21 cellular contexts compared by ENCODE assay signal in genomic region chr17:63976702-63977101, GRCh38. TPM values are rescaled to one million over a fixed set of nuclear protein-coding genes. Genes with fewer than 3 reads are reported as not detected.
DNase-seq lines count a peak whose midpoint lies in the region; ATAC-seq, FAIRE-seq and TF ChIP-seq lines count a peak whose summit lies in the region.
"Had no signal": no experiment of that assay in that cellular context is flagged by ENCODE, and none has a peak within 500 bp of the region (broad histone marks: within the 10 kb centered on the region; RNA-seq: fewer than 3 reads in every experiment).

No MANE protein-coding gene starts in this region.

- TF ChIP-seq CTCF in left ventricle myocardium inferior (IDR thresholded peaks at IDR 0.05; ENCODE audit: borderline replicate concordance): no peak
- no peak for TF ChIP-seq CTCF in K562 (IDR thresholded peaks at IDR 0.05 in 2 of 3, conservative IDR thresholded peaks at IDR 0.05 in 1 of 3; ENCODE audit: insufficient read depth in 2 of 3, low read depth in 1 of 3, low read length in 3 of 3)

- peak overlapping the region; percentile 14; the same call in 1 of the 2 replicates for H3K4me2 ChIP-seq in K562 (ENCODE audit: insufficient read depth, low read length)

- H3K27ac ChIP-seq in right cardiac atrium (ENCODE audit: low read length) (no peak overlapping the region), left ventricle myocardium inferior (replicated peaks) (no peak overlapping the region), K562 (ENCODE audit: extremely low read depth, low read depth, low read length) (peak overlapping the region; percentile 31; the same call in 1 of the 3 replicates), skeletal muscle tissue (ENCODE audit: low read depth, low read length) (peak overlapping the region; percentile 90)

- no peak for ATAC-seq in right cardiac atrium
- ATAC-seq in K562: peak; percentile 75
- ATAC-seq in GM21423 (IDR thresholded peaks at IDR 0.05; ENCODE audit: unreplicated experiment): no peak
- ATAC-seq in GM21723 (IDR thresholded peaks at IDR 0.05; ENCODE audit: unreplicated experiment): no peak

- peak overlapping the region; percentile 78; the same call in 1 of the 2 replicates for H2AFZ ChIP-seq in K562 (ENCODE audit: low read depth, low read length)

- no peak for TF ChIP-seq EP300 in K562 (IDR thresholded peaks at IDR 0.05; ENCODE audit: low read length)

- TF ChIP-seq RAD21 in K562 (CRISPR knock-in tag; conservative IDR thresholded peaks at IDR 0.05 in 1 of 2, IDR thresholded peaks at IDR 0.05 in 1 of 2): no peak

- TF ChIP-seq POLR2A in K562 (conservative IDR thresholded peaks at IDR 0.05): no peak

- no peaks in the 10 kb centered on the region for H3K9me3 ChIP-seq in right cardiac atrium (ENCODE audit: control insufficient read depth, low read length)
- H3K9me3 ChIP-seq in left ventricle myocardium inferior (replicated peaks): peaks cover 2% of the 10 kb centered on the region
- no peaks in the 10 kb centered on the region for H3K9me3 ChIP-seq in K562 (replicated peaks; ENCODE audit: control insufficient read depth, insufficient read depth, low read depth, low read length)
- H3K9me3 ChIP-seq in skeletal muscle tissue (ENCODE audit: control insufficient read depth in 3 of 3, low read length in 3 of 3): no peaks in the 10 kb centered on the region
- H3K9me3 ChIP-seq: BE2C had no signal

- no peaks in the 10 kb centered on the region for H3K79me2 ChIP-seq in K562 (ENCODE audit: control insufficient read depth, insufficient read depth, low read length)

- peaks cover 14% of the 10 kb centered on the region for H3K4me1 ChIP-seq in right cardiac atrium (ENCODE audit: control insufficient read depth, insufficient read depth, low read length)
- H3K4me1 ChIP-seq in left ventricle myocardium inferior: peaks cover 66% of the 10 kb centered on the region
- H3K4me1 ChIP-seq in K562 (replicated peaks in 1 of 2; ENCODE audit: control insufficient read depth in 2 of 2, insufficient read depth in 2 of 2, low read length in 2 of 2): peaks cover 4 to 22% of the 10 kb centered on the region in 2 experiments; a peak in 4 of 5 replicates
- peaks cover 77 to 95% (median 87%) of the 10 kb centered on the region in 3 donors for H3K4me1 ChIP-seq in skeletal muscle tissue (ENCODE audit: control insufficient read depth in 3 of 3, insufficient read depth in 3 of 3, low read length in 3 of 3)

- BruUV-seq in K562 (replicated peaks; lab: Mats Ljungman, UMichigan): no TSS peak

- no peaks in the 10 kb centered on the region for H4K20me1 ChIP-seq in K562 (replicated peaks; ENCODE audit: control insufficient read depth, insufficient read depth, low read length)

- H3K4me3 ChIP-seq in right cardiac atrium (ENCODE audit: low read length): no peak overlapping the region
- H3K4me3 ChIP-seq in left ventricle myocardium inferior: no peak overlapping the region
- no peak overlapping the region for H3K4me3 ChIP-seq in K562
- peak overlapping the region in 1 of 3 donors; percentile 18 for H3K4me3 ChIP-seq in skeletal muscle tissue (ENCODE audit: low read length in 3 of 3)

- peak in 2 of 3 donors; percentile 27 to 44 for DNase-seq in right cardiac atrium
- no peak for DNase-seq in left ventricle myocardium inferior
- peak; percentile 31 for DNase-seq in RPMI8226
- DNase-seq in K562 (ENCODE audit: extremely low read depth in 1 of 4, low spot score in 3 of 4): peak in 1 of 4 experiments; percentile 31
- no peak for DNase-seq in putamen (ENCODE audit: low spot score)
- DNase-seq: BE2C; CD4-positive, alpha-beta memory T cell; DMS153; DMS79; GDM1; H9 had no signal

- 45% methylated on average over 3 of the region's 3 CpGs for WGBS in right cardiac atrium
- WGBS in K562 (ENCODE audit: insufficient coverage, low coverage, missing lambda C conversion rate): 10% methylated on average over 3 of the region's 3 CpGs

- H3K9ac ChIP-seq in K562 (ENCODE audit: insufficient read depth in 1 of 2, low read depth in 2 of 2, low read length in 2 of 2): peak overlapping the region in 1 of 2 experiments; percentile 78; a peak in 1 of 4 replicates
- H3K9ac ChIP-seq in skeletal muscle tissue (ENCODE audit: low read depth in 1 of 3, low read length in 3 of 3): peak overlapping the region; percentile 28 to 54 (median 51)

- CTCF ChIA-PET in K562 (lab: Yijun Ruan, JAX; ENCODE audit: low intra/inter-chr PET ratio): no interaction called here

- H3K9me1 ChIP-seq in K562 (ENCODE audit: control insufficient read depth, insufficient read depth, low read length): no peaks in the 10 kb centered on the region

- H3K36me3 ChIP-seq in left ventricle myocardium inferior (no peaks in the 10 kb centered on the region), K562 (ENCODE audit: control insufficient read depth, insufficient read depth, low read length) (no peaks in the 10 kb centered on the region), skeletal muscle tissue (ENCODE audit: control insufficient read depth in 3 of 3, insufficient read depth in 3 of 3, low read length in 3 of 3) (peaks cover 6 to 12% (median 7%) of the 10 kb centered on the region in 3 donors)
- H3K36me3 ChIP-seq: BE2C had no signal

- in situ Hi-C loops in K562 (cut with MboI): no loop called here

- intact Hi-C loops in right cardiac atrium (cut with DNase I): no loop called here
- intact Hi-C loops in left ventricle myocardium inferior (cut with micrococcal nuclease): no loop called here
- intact Hi-C loops in K562 (cut with micrococcal nuclease): no loop called here

- FAIRE-seq in K562 (lab: Jason Lieb, UNC): peak; percentile 64
- FAIRE-seq: GM12892, GM18507, H1 had no signal

- POLR2A ChIA-PET in K562 (lab: Yijun Ruan, JAX): interaction anchor here (0.6 to 1.6 kb wide), 5 partner anchors 8 to 26 kb away, joined by 3 to 7 read pairs (median 4); no protein-coding TSS in a partner anchor

- H3K27me3 ChIP-seq in right cardiac atrium (ENCODE audit: control insufficient read depth, insufficient read depth) (no peaks in the 10 kb centered on the region), left ventricle myocardium inferior (ENCODE audit: low read depth) (no peaks in the 10 kb centered on the region), K562 (ENCODE audit: control insufficient read depth in 2 of 2, insufficient read depth in 2 of 2, low read length in 2 of 2) (peaks cover 0 to 28% of the 10 kb centered on the region in 2 experiments; a peak in 3 of 5 replicates), skeletal muscle tissue (ENCODE audit: control insufficient read depth in 3 of 3, insufficient read depth in 3 of 3, low read length in 3 of 3) (no peaks in the 10 kb centered on the region)
- H3K27me3 ChIP-seq: BE2C had no signal

RNA-seq across cellular contexts. Expression of gene SCN4A, which starts 4.0 kb away (rescaled TPM):
- 1 to 10 TPM; 1.7 to 5.8 (median 3.0) TPM for total RNA-seq in right cardiac atrium
- 1.6 TPM for polyA plus RNA-seq in right cardiac atrium
- total RNA-seq in left ventricle myocardium inferior: 1.2 TPM
- 2.2 and 9.7 TPM in 2 replicates for total RNA-seq in K562 (2011; cell fraction: chromatin; rRNA removed; ENCODE audit: low replicate concordance)
- total RNA-seq in K562 (2011; cell fraction: nucleolus; rRNA removed): 4.7 and 5.7 TPM in 2 replicates
- 2.8 and 3.1 TPM in 2 replicates for total RNA-seq in K562 (2011; cell fraction: nucleoplasm; rRNA removed)
- 1.6 and 1.8 TPM in 2 replicates for total RNA-seq in K562 (2014; rRNA removed)
- 0.73 and 1.4 TPM in 2 replicates for total RNA-seq in K562 (2014; rRNA removed; fragmentation: Illumina TruSeq; extraction: Trizol)
- total RNA-seq in K562 (2015; rRNA removed; fragmentation: Illumina TruSeq; extraction: Trizol): 0.08 and 0.29 TPM in 2 replicates
- 1.1 and 1.4 TPM in 2 replicates for total RNA-seq in K562 (2021)
- polyA plus RNA-seq in K562 (2011; rRNA removed): 0.50 and 0.60 TPM in 2 replicates
- 0.21 and 0.37 TPM in 2 replicates for polyA plus RNA-seq in K562 (2011; cell fraction: cytosol; rRNA removed)
- 0.91 and 1.9 TPM in 2 replicates for polyA plus RNA-seq in K562 (2011; cell fraction: nucleus; rRNA removed)
- polyA plus RNA-seq in K562 (2012): 0.78 and 3.2 TPM in 2 replicates
- polyA plus RNA-seq in K562 (2014; fragmentation: Illumina TruSeq; extraction: Trizol): 1.9 and 4.6 TPM in 2 replicates
- 1 to 10 TPM; 1.7 to 2.6 TPM for polyA plus RNA-seq in K562 (2014; fragmentation: Nextera tagmentation; extraction: Ambion mirVana)
- polyA plus RNA-seq in K562 (2014; rRNA removed): 0.54 and 2.1 TPM in 2 replicates
- polyA minus RNA-seq in K562 (2011; rRNA and poly(A)+ RNA removed): 1.5 and 2.6 TPM in 2 replicates
- polyA minus RNA-seq in K562 (2011; cell fraction: cytosol; rRNA and poly(A)+ RNA removed): not detected in 2 replicates
- 3.4 and 4.6 TPM in 2 replicates for polyA minus RNA-seq in K562 (2011; cell fraction: nucleus; rRNA and poly(A)+ RNA removed)
- 32.9 TPM for total RNA-seq in skeletal muscle tissue
- total RNA-seq: A172, HT-29 had no signal
- polyA plus RNA-seq: CD14-positive monocyte; CD4-positive, alpha-beta memory T cell had no signal

RNA-seq across cellular contexts. Expression of gene PRR29, which starts 21.4 kb away (rescaled TPM):
- total RNA-seq in right cardiac atrium (under 1 TPM in 3 of 4 donors, not detected in 1; 0.11 to 0.25 (median 0.15) TPM), left ventricle myocardium inferior (not detected), K562 (2014; rRNA removed) (not detected in 2 replicates), K562 (2014; rRNA removed; fragmentation: Illumina TruSeq; extraction: Trizol) (not detected in 2 replicates), K562 (2015; rRNA removed; fragmentation: Illumina TruSeq; extraction: Trizol) (not detected in 2 replicates), K562 (2021) (0.04 TPM in 1 of 2 replicates, not detected in the other), skeletal muscle tissue (not detected)
- polyA plus RNA-seq in right cardiac atrium (0.45 TPM), K562 (2011; rRNA removed) (not detected in 2 replicates), K562 (2014; fragmentation: Illumina TruSeq; extraction: Trizol) (0.10 and 0.18 TPM in 2 replicates), K562 (2014; fragmentation: Nextera tagmentation; extraction: Ambion mirVana) (under 1 TPM; 0.08 to 0.20 TPM), K562 (2014; rRNA removed) (0.11 and 0.58 TPM in 2 replicates)
- 0.42 and 1.0 TPM in 2 replicates for total RNA-seq in K562 (2011; cell fraction: chromatin; rRNA removed; ENCODE audit: low replicate concordance)
- 0.26 and 0.67 TPM in 2 replicates for total RNA-seq in K562 (2011; cell fraction: nucleolus; rRNA removed)
- total RNA-seq in K562 (2011; cell fraction: nucleoplasm; rRNA removed): 0.22 TPM in 1 of 2 replicates, not detected in the other
- 0.12 TPM in 1 of 2 replicates, not detected in the other for polyA plus RNA-seq in K562 (2011; cell fraction: cytosol; rRNA removed)
- polyA plus RNA-seq in K562 (2011; cell fraction: nucleus; rRNA removed): 0.18 and 0.55 TPM in 2 replicates
- polyA plus RNA-seq in K562 (2012): 2.3 and 2.6 TPM in 2 replicates
- polyA minus RNA-seq in K562 (2011; rRNA and poly(A)+ RNA removed): not detected in 2 replicates
- polyA minus RNA-seq in K562 (2011; cell fraction: cytosol; rRNA and poly(A)+ RNA removed): not detected in 2 replicates
- polyA minus RNA-seq in K562 (2011; cell fraction: nucleus; rRNA and poly(A)+ RNA removed): 0.27 and 0.44 TPM in 2 replicates

RNA-seq across cellular contexts. Expression of gene ICAM2, which starts 43.7 kb away (rescaled TPM):
- total RNA-seq in right cardiac atrium: 10 to 100 TPM; 17.6 to 31.7 (median 26.3) TPM
- polyA plus RNA-seq in right cardiac atrium: 50.3 TPM
- 28.2 TPM for total RNA-seq in left ventricle myocardium inferior
- 34.7 and 120 TPM in 2 replicates for total RNA-seq in K562 (2011; cell fraction: chromatin; rRNA removed; ENCODE audit: low replicate concordance)
- total RNA-seq in K562 (2011; cell fraction: nucleolus; rRNA removed): 149 and 167 TPM in 2 replicates
- 100 and 105 TPM in 2 replicates for total RNA-seq in K562 (2011; cell fraction: nucleoplasm; rRNA removed)
- total RNA-seq in K562 (2014; rRNA removed): 56.9 and 85.3 TPM in 2 replicates
- 28.3 and 42.2 TPM in 2 replicates for total RNA-seq in K562 (2014; rRNA removed; fragmentation: Illumina TruSeq; extraction: Trizol)
- 59.0 and 60.6 TPM in 2 replicates for total RNA-seq in K562 (2015; rRNA removed; fragmentation: Illumina TruSeq; extraction: Trizol)
- 60.6 and 65.4 TPM in 2 replicates for total RNA-seq in K562 (2021)
- polyA plus RNA-seq in K562 (2011; rRNA removed): 51.0 and 64.1 TPM in 2 replicates
- polyA plus RNA-seq in K562 (2011; cell fraction: cytosol; rRNA removed): 80.3 and 166 TPM in 2 replicates
- 42.4 and 69.3 TPM in 2 replicates for polyA plus RNA-seq in K562 (2011; cell fraction: nucleus; rRNA removed)
- 53.4 and 87.2 TPM in 2 replicates for polyA plus RNA-seq in K562 (2012)
- polyA plus RNA-seq in K562 (2014; fragmentation: Illumina TruSeq; extraction: Trizol): 89.4 and 91.6 TPM in 2 replicates
- polyA plus RNA-seq in K562 (2014; fragmentation: Nextera tagmentation; extraction: Ambion mirVana): 10 to 100 TPM; 37.9 to 68.1 TPM
- polyA plus RNA-seq in K562 (2014; rRNA removed): 70.5 and 78.0 TPM in 2 replicates
- 33.3 and 54.4 TPM in 2 replicates for polyA minus RNA-seq in K562 (2011; rRNA and poly(A)+ RNA removed)
- polyA minus RNA-seq in K562 (2011; cell fraction: cytosol; rRNA and poly(A)+ RNA removed): 23.3 and 26.8 TPM in 2 replicates
- polyA minus RNA-seq in K562 (2011; cell fraction: nucleus; rRNA and poly(A)+ RNA removed): 50.1 and 59.2 TPM in 2 replicates
- 43.3 TPM for total RNA-seq in skeletal muscle tissue

RNA-seq across cellular contexts. Expression of gene CD79B, which starts 44.6 kb away (rescaled TPM):
- total RNA-seq in right cardiac atrium: 1 to 10 TPM; 1.1 to 2.5 (median 2.1) TPM
- polyA plus RNA-seq in right cardiac atrium: 2.7 TPM
- 4.6 TPM for total RNA-seq in left ventricle myocardium inferior
- not detected in 2 replicates for total RNA-seq in K562 (2011; cell fraction: chromatin; rRNA removed; ENCODE audit: low replicate concordance)
- not detected in 2 replicates for total RNA-seq in K562 (2011; cell fraction: nucleolus; rRNA removed)
- 0.59 TPM in 1 of 2 replicates, not detected in the other for total RNA-seq in K562 (2011; cell fraction: nucleoplasm; rRNA removed)
- total RNA-seq in K562 (2014; rRNA removed): not detected in 2 replicates
- total RNA-seq in K562 (2014; rRNA removed; fragmentation: Illumina TruSeq; extraction: Trizol): 0.44 TPM in 1 of 2 replicates, not detected in the other
- total RNA-seq in K562 (2015; rRNA removed; fragmentation: Illumina TruSeq; extraction: Trizol): not detected in 2 replicates
- 0.38 and 0.62 TPM in 2 replicates for total RNA-seq in K562 (2021)
- 0.34 and 0.50 TPM in 2 replicates for polyA plus RNA-seq in K562 (2011; rRNA removed)
- 0.36 and 0.80 TPM in 2 replicates for polyA plus RNA-seq in K562 (2011; cell fraction: cytosol; rRNA removed)
- 0.38 and 0.46 TPM in 2 replicates for polyA plus RNA-seq in K562 (2011; cell fraction: nucleus; rRNA removed)
- 0.86 and 0.99 TPM in 2 replicates for polyA plus RNA-seq in K562 (2012)
- polyA plus RNA-seq in K562 (2014; fragmentation: Illumina TruSeq; extraction: Trizol): 0.12 and 0.39 TPM in 2 replicates
- under 1 TPM; 0.15 to 0.18 TPM for polyA plus RNA-seq in K562 (2014; fragmentation: Nextera tagmentation; extraction: Ambion mirVana)
- 0.57 TPM in 1 of 2 replicates, not detected in the other for polyA plus RNA-seq in K562 (2014; rRNA removed)
- not detected in 2 replicates for polyA minus RNA-seq in K562 (2011; rRNA and poly(A)+ RNA removed)
- not detected in 2 replicates for polyA minus RNA-seq in K562 (2011; cell fraction: cytosol; rRNA and poly(A)+ RNA removed)
- not detected in 2 replicates for polyA minus RNA-seq in K562 (2011; cell fraction: nucleus; rRNA and poly(A)+ RNA removed)
- 2.1 TPM for total RNA-seq in skeletal muscle tissue
- total RNA-seq: Daoy, HT-29 had no signal

RNA-seq across cellular contexts. Expression of gene GH1, which starts 58.1 kb away (rescaled TPM):
- not detected for total RNA-seq in right cardiac atrium
- polyA plus RNA-seq in right cardiac atrium: not detected
- total RNA-seq in left ventricle myocardium inferior: not detected
- total RNA-seq in K562 (2011; cell fraction: chromatin; rRNA removed; ENCODE audit: low replicate concordance): not detected in 2 replicates
- total RNA-seq in K562 (2011; cell fraction: nucleolus; rRNA removed): not detected in 2 replicates
- not detected in 2 replicates for total RNA-seq in K562 (2011; cell fraction: nucleoplasm; rRNA removed)
- not detected in 2 replicates for total RNA-seq in K562 (2014; rRNA removed)
- not detected in 2 replicates for total RNA-seq in K562 (2014; rRNA removed; fragmentation: Illumina TruSeq; extraction: Trizol)
- total RNA-seq in K562 (2015; rRNA removed; fragmentation: Illumina TruSeq; extraction: Trizol): not detected in 2 replicates
- not detected in 2 replicates for total RNA-seq in K562 (2021)
- not detected in 2 replicates for polyA plus RNA-seq in K562 (2011; rRNA removed)
- not detected in 2 replicates for polyA plus RNA-seq in K562 (2011; cell fraction: cytosol; rRNA removed)
- not detected in 2 replicates for polyA plus RNA-seq in K562 (2011; cell fraction: nucleus; rRNA removed)
- not detected in 2 replicates for polyA plus RNA-seq in K562 (2012)
- not detected in 2 replicates for polyA plus RNA-seq in K562 (2014; fragmentation: Illumina TruSeq; extraction: Trizol)
- polyA plus RNA-seq in K562 (2014; fragmentation: Nextera tagmentation; extraction: Ambion mirVana): not detected
- not detected in 2 replicates for polyA plus RNA-seq in K562 (2014; rRNA removed)
- not detected in 2 replicates for polyA minus RNA-seq in K562 (2011; rRNA and poly(A)+ RNA removed)
- polyA minus RNA-seq in K562 (2011; cell fraction: cytosol; rRNA and poly(A)+ RNA removed): not detected in 2 replicates
- polyA minus RNA-seq in K562 (2011; cell fraction: nucleus; rRNA and poly(A)+ RNA removed): not detected in 2 replicates
- not detected for total RNA-seq in skeletal muscle tissue
- total RNA-seq: A172; CD4-positive, alpha-beta memory T cell; Daoy; H1; H9; HT-29 had no signal
- polyA plus RNA-seq: CD14-positive monocyte; CD4-positive, alpha-beta memory T cell had no signal

Comparison
In these comparisons a context has a peak if more than half of its experiments do, and no peak if none do; other contexts are left out.
1. DNase-seq: peak in right cardiac atrium (2 of 3) and RPMI8226 (single experiment); none in left ventricle myocardium inferior (single experiment) and putamen (single experiment).
2. H3K27ac ChIP-seq: peak in K562 (single experiment) and skeletal muscle tissue (single experiment); none in right cardiac atrium (single experiment) and left ventricle myocardium inferior (single experiment).